In the genomic region with DNA sequence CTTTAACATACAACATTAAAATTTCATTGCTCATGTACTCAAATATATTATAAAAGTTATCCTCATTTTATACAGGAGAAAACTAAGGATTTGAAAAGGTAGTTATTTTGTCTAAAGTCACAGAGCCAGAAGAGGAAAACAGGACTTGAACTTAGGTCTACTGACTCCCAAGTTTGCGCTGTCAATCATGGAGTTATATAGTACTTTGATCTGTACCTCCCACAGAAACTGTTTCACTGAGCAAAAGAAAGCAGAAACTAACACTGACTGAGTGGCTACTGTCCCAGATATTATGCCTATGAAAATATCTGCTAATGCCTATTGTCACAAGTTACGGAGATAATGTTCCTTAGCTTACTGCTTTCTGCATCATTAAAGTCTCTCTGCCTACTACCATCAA, we compare ENCODE assay signal across 11 cellular contexts.
"Had no signal": no experiment of that assay in that cellular context is flagged by ENCODE, and none has a peak within 500 bp of the region (broad histone marks: within the 10 kb centered on the region; RNA-seq: fewer than 3 reads in every experiment).

No MANE protein-coding gene starts in this region.

- H3K4me3 Mint-ChIP-seq: GM23338, H9, HFFc6 had no signal

- ATAC-seq: GM23338, HCT116 had no signal

- H3K9ac ChIP-seq: GM23248 had no signal

- H3K4me2 ChIP-seq: GM23338 had no signal

- DNase-seq: GM23248, GOT3, H7, H9, HCEC 1CT, HFFc6 had no signal

- H3K4me3 ChIP-seq: GM23248, GM23338, HAP-1 had no signal

- H3K9me3 Mint-ChIP-seq: GM23338, H9, HFFc6 had no signal

- FAIRE-seq: H1, H54 had no signal

- H3K4me1 ChIP-seq: HAP-1 had no signal

- H3K36me3 ChIP-seq: HAP-1 had no signal

- H3K4me1 Mint-ChIP-seq: GM23338, H9 had no signal

- H3K27ac Mint-ChIP-seq: GM23338, H9, HFFc6 had no signal

- H3K27ac ChIP-seq: GM23248 had no signal

- H2AFZ ChIP-seq: GM23248, GM23338 had no signal

- H3K9me3 ChIP-seq: HAP-1 had no signal
